Comparison of ENCODE assay signal across 1 cellular context in the genomic region with DNA sequence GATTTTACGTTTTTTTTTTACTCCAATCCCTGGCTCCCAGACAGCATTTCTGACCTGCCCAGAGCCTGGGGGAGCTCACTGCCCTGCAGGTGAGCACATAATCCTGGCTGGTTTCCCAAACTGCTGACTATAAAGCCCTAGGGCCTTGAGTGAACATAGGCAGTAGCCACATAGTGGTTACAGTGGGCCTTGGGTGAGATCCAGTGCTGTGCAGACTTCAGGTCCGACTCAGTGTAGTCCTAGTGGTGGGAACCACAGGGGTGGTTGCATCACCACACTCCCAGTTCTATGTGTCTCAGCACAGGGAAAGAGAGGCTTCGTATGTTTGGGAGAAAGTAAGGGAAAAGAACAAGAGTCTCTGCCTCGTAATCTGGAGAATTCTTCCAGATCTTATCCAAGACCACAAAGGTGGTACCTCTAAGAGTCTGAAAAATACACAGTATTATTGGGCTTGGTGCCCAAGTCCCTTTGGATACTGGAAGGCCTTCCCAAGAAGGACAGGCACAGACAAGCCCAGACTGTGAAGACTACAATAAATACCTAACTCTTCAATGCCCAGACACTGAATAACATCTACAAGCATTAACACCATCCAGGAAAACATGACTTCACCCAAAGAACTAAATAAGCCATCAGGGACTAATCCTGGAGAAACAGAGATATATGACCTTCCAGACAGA.
TF ChIP-seq lines count a peak whose summit lies in the region.

No MANE protein-coding gene starts in this region.

TF ChIP-seq in WTC11, 78 proteins besides CTCF, POLR2A, EP300 and RAD21 (continued from another document):
- TF ChIP-seq EMX1 (CRISPR knock-in tag; IDR thresholded peaks at IDR 0.05) (no peak), MXD4 (CRISPR knock-in tag; IDR thresholded peaks at IDR 0.05; ENCODE audit: borderline replicate concordance) (no peak), KAT7 (CRISPR knock-in tag; IDR thresholded peaks at IDR 0.05; ENCODE audit: borderline replicate concordance) (no peak), NFATC4 (CRISPR knock-in tag; IDR thresholded peaks at IDR 0.05) (no peak), HMGA2 (CRISPR knock-in tag; IDR thresholded peaks at IDR 0.05) (no peak), ZNF423 (CRISPR knock-in tag; IDR thresholded peaks at IDR 0.05) (no peak)
- TF ChIP-seq, protein P1, sequence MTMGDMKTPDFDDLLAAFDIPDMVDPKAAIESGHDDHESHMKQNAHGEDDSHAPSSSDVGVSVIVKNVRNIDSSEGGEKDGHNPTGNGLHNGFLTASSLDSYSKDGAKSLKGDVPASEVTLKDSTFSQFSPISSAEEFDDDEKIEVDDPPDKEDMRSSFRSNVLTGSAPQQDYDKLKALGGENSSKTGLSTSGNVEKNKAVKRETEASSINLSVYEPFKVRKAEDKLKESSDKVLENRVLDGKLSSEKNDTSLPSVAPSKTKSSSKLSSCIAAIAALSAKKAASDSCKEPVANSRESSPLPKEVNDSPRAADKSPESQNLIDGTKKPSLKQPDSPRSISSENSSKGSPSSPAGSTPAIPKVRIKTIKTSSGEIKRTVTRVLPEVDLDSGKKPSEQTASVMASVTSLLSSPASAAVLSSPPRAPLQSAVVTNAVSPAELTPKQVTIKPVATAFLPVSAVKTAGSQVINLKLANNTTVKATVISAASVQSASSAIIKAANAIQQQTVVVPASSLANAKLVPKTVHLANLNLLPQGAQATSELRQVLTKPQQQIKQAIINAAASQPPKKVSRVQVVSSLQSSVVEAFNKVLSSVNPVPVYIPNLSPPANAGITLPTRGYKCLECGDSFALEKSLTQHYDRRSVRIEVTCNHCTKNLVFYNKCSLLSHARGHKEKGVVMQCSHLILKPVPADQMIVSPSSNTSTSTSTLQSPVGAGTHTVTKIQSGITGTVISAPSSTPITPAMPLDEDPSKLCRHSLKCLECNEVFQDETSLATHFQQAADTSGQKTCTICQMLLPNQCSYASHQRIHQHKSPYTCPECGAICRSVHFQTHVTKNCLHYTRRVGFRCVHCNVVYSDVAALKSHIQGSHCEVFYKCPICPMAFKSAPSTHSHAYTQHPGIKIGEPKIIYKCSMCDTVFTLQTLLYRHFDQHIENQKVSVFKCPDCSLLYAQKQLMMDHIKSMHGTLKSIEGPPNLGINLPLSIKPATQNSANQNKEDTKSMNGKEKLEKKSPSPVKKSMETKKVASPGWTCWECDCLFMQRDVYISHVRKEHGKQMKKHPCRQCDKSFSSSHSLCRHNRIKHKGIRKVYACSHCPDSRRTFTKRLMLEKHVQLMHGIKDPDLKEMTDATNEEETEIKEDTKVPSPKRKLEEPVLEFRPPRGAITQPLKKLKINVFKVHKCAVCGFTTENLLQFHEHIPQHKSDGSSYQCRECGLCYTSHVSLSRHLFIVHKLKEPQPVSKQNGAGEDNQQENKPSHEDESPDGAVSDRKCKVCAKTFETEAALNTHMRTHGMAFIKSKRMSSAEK (CRISPR knock-in tag; IDR thresholded peaks at IDR 0.05; ENCODE audit: borderline replicate concordance), result no peak
- TF ChIP-seq, protein P2, sequence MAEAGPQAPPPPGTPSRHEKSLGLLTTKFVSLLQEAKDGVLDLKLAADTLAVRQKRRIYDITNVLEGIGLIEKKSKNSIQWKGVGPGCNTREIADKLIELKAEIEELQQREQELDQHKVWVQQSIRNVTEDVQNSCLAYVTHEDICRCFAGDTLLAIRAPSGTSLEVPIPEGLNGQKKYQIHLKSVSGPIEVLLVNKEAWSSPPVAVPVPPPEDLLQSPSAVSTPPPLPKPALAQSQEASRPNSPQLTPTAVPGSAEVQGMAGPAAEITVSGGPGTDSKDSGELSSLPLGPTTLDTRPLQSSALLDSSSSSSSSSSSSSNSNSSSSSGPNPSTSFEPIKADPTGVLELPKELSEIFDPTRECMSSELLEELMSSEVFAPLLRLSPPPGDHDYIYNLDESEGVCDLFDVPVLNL (CRISPR knock-in tag; IDR thresholded peaks at IDR 0.05; ENCODE audit: borderline replicate concordance, low read depth), result no peak
- TF ChIP-seq, protein P3, sequence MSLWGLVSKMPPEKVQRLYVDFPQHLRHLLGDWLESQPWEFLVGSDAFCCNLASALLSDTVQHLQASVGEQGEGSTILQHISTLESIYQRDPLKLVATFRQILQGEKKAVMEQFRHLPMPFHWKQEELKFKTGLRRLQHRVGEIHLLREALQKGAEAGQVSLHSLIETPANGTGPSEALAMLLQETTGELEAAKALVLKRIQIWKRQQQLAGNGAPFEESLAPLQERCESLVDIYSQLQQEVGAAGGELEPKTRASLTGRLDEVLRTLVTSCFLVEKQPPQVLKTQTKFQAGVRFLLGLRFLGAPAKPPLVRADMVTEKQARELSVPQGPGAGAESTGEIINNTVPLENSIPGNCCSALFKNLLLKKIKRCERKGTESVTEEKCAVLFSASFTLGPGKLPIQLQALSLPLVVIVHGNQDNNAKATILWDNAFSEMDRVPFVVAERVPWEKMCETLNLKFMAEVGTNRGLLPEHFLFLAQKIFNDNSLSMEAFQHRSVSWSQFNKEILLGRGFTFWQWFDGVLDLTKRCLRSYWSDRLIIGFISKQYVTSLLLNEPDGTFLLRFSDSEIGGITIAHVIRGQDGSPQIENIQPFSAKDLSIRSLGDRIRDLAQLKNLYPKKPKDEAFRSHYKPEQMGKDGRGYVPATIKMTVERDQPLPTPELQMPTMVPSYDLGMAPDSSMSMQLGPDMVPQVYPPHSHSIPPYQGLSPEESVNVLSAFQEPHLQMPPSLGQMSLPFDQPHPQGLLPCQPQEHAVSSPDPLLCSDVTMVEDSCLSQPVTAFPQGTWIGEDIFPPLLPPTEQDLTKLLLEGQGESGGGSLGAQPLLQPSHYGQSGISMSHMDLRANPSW (CRISPR knock-in tag; conservative IDR thresholded peaks at IDR 0.05; ENCODE audit: low read depth), result no peak
